ENCODE assay signal across 1 cellular context in the genomic region with DNA sequence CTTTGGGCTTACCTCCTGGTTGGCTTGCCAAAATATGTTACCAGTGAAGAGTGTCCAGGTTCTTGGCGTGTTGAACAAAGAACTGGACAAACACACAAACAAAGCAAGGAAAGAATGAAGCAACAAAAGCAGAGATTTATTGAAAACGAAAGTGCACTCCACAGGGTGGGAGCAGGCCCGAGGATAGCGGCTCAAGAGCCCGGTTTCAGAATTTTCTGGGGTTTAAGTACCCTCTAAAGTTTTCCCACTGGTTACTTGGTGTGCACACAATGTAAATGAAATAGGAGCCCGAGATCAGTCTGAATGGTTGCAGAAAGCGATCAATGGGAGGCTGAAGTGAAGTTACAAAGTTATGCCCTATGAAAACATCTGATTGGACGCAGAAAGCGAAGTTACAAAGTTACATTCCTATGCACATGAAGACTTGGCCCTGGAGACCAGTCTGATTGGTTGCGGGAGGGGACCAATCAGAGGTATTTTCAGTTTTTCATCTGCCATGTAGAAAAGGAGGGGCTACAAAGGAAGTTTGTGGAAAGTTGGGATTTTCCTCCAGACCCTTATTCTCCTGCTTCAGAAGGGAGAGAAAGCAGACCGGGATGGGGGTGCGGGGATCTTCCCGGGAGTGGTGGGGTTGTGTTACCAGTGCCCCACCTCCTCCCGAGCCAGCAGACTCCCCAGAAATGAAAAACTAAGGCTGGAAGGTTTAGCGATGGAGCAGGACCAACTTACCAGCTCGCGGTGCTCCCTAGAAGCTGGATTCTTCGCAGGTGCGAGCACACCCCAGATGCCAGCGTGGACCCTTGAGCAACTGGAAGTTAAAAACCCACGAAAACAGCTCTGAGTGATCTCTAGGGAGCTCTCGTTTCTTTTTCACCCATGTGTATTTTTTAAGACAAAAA.
TF ChIP-seq lines count a peak whose summit lies in the region.

A gene (minus strand): TSS at position 325 of the 899 bp plus-strand sequence. CDS start 9,472 bp downstream, outside the sequence.

TF ChIP-seq in GM23338, 12 proteins besides CTCF, POLR2A, EP300 and RAD21 (continued from another document):
- TF ChIP-seq, protein P1, sequence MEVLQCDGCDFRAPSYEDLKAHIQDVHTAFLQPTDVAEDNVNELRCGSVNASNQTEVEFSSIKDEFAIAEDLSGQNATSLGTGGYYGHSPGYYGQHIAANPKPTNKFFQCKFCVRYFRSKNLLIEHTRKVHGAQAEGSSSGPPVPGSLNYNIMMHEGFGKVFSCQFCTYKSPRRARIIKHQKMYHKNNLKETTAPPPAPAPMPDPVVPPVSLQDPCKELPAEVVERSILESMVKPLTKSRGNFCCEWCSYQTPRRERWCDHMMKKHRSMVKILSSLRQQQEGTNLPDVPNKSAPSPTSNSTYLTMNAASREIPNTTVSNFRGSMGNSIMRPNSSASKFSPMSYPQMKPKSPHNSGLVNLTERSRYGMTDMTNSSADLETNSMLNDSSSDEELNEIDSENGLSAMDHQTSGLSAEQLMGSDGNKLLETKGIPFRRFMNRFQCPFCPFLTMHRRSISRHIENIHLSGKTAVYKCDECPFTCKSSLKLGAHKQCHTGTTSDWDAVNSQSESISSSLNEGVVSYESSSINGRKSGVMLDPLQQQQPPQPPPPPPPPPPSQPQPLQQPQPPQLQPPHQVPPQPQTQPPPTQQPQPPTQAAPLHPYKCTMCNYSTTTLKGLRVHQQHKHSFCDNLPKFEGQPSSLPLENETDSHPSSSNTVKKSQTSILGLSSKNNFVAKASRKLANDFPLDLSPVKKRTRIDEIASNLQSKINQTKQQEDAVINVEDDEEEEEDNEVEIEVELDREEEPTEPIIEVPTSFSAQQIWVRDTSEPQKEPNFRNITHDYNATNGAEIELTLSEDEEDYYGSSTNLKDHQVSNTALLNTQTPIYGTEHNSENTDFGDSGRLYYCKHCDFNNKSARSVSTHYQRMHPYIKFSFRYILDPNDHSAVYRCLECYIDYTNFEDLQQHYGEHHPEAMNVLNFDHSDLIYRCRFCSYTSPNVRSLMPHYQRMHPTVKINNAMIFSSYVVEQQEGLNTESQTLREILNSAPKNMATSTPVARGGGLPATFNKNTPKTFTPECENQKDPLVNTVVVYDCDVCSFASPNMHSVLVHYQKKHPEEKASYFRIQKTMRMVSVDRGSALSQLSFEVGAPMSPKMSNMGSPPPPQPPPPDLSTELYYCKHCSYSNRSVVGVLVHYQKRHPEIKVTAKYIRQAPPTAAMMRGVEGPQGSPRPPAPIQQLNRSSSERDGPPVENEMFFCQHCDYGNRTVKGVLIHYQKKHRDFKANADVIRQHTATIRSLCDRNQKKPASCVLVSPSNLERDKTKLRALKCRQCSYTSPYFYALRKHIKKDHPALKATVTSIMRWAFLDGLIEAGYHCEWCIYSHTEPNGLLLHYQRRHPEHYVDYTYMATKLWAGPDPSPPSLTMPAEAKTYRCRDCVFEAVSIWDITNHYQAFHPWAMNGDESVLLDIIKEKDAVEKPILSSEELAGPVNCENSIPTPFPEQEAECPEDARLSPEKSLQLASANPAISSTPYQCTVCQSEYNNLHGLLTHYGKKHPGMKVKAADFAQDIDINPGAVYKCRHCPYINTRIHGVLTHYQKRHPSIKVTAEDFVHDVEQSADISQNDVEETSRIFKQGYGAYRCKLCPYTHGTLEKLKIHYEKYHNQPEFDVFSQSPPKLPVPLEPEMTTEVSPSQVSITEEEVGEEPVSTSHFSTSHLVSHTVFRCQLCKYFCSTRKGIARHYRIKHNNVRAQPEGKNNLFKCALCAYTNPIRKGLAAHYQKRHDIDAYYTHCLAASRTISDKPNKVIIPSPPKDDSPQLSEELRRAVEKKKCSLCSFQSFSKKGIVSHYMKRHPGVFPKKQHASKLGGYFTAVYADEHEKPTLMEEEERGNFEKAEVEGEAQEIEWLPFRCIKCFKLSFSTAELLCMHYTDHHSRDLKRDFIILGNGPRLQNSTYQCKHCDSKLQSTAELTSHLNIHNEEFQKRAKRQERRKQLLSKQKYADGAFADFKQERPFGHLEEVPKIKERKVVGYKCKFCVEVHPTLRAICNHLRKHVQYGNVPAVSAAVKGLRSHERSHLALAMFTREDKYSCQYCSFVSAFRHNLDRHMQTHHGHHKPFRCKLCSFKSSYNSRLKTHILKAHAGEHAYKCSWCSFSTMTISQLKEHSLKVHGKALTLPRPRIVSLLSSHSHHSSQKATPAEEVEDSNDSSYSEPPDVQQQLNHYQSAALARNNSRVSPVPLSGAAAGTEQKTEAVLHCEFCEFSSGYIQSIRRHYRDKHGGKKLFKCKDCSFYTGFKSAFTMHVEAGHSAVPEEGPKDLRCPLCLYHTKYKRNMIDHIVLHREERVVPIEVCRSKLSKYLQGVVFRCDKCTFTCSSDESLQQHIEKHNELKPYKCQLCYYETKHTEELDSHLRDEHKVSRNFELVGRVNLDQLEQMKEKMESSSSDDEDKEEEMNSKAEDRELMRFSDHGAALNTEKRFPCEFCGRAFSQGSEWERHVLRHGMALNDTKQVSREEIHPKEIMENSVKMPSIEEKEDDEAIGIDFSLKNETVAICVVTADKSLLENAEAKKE (CRISPR knock-in tag; IDR thresholded peaks at IDR 0.05): no peak
- TF ChIP-seq EZH2 (IDR thresholded peaks at IDR 0.05; ENCODE audit: low read depth, unreplicated experiment) (no peak), POLR2AphosphoS5 (IDR thresholded peaks at IDR 0.05; ENCODE audit: low read depth) (no peak), ZNF331 (CRISPR knock-in tag; IDR thresholded peaks at IDR 0.05; ENCODE audit: low read depth) (no peak)
